17 cellular contexts compared by ENCODE assay signal in the genomic region with DNA sequence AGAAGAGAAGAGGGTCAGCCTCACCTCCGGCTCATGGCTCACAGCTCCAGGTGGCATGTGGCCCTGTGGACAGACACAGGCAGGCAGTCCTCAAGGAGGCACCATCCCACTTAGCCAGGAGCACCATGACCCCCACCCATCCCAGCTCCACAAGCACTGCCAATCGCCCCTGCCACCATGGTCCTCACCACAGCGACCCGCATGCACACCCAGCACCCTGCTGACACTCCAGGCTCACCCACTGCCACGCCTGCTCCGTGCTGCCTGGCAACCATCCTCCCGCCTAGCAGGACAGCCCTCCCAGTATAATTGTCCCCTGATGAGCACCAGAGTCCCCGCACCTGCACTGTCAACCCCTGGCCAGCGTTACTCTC. TPM values are rescaled to one million over a fixed set of nuclear protein-coding genes. Genes with fewer than 3 reads are reported as not detected.
DNase-seq lines count a peak whose midpoint lies in the region; ATAC-seq and TF ChIP-seq lines count a peak whose summit lies in the region.
"Had no signal": no experiment of that assay in that cellular context is flagged by ENCODE, and none has a peak within 500 bp of the region (broad histone marks: within the 10 kb centered on the region; RNA-seq: fewer than 3 reads in every experiment).

No MANE protein-coding gene starts in this region.

- H3K27me3 Mint-ChIP-seq in memory B cell: peaks cover 8% of the 10 kb centered on the region

- H3K9me3 ChIP-seq in HEK293 (ENCODE audit: control insufficient read depth, insufficient read depth, low read depth, low read length): no peaks in the 10 kb centered on the region
- peaks cover 6% of the 10 kb centered on the region for H3K9me3 ChIP-seq in osteoblast (ENCODE audit: low read depth, low read length)

- H3K27ac Mint-ChIP-seq in memory B cell: peak overlapping the region; percentile 30
- H3K27ac Mint-ChIP-seq: CD4-positive, alpha-beta T cell had no signal

- no peak overlapping the region for H3K4me3 Mint-ChIP-seq in memory B cell
- H3K4me3 Mint-ChIP-seq: CD4-positive, alpha-beta T cell; H9 had no signal

- no peaks in the 10 kb centered on the region for H3K27me3 ChIP-seq in osteoblast (ENCODE audit: insufficient read depth, low read length)
- H3K27me3 ChIP-seq: Peyer's patch had no signal

- CTCF ChIA-PET in HEK293 (lab: Yijun Ruan, JAX): interaction anchor here (1.0 to 1.3 kb wide), 2 partner anchors 63 to 184 kb away, joined by 3 read pairs; no protein-coding TSS in a partner anchor

- H4K20me1 ChIP-seq in osteoblast (ENCODE audit: insufficient read depth, low read length): no peaks in the 10 kb centered on the region

- DNase-seq in NCI-H748 (lab: John Stamatoyannopoulos, UW; ENCODE audit: unreplicated experiment) (peak; percentile 17), NCI-H748 treated with DMSO at 0.1 percent for 48 hours (lab: John Stamatoyannopoulos, UW) (no peak), memory B cell (ENCODE audit: low spot score in 2 of 2) (no peak), osteoblast (ENCODE audit: insufficient read length, low spot score, missing footprints) (peak; percentile 70), amniotic stem cell (lab: John Stamatoyannopoulos, UW) (no peak), amygdala (lab: John Stamatoyannopoulos, UW) (no peak)
- DNase-seq: CD4-positive, alpha-beta T cell; H9; NCI-H1436 treated with DMSO at 0.1 percent for 48 hours; NCI-H2081; NCI-H524; NK-92 treated with Interleukin-12 subunit alpha and Interleukin-12 subunit beta, amount 100 ng/mL, for 24 hours; Peyer's patch; Right ventricle myocardium superior had no signal

- H3K9me3 Mint-ChIP-seq in memory B cell: no peaks in the 10 kb centered on the region
- H3K9me3 Mint-ChIP-seq: CD4-positive, alpha-beta T cell had no signal

- no peaks in the 10 kb centered on the region for H3K4me1 ChIP-seq in HEK293 (ENCODE audit: control insufficient read depth, insufficient read depth, low read length)
- no peaks in the 10 kb centered on the region for H3K4me1 ChIP-seq in osteoblast (ENCODE audit: insufficient read depth, low read length)
- H3K4me1 ChIP-seq: Peyer's patch had no signal

- H2AFZ ChIP-seq in osteoblast (ENCODE audit: low read length): no peak overlapping the region

- H3K27ac ChIP-seq in HEK293 (ENCODE audit: extremely low read depth, low read depth, low read length) (no peak overlapping the region), osteoblast (ENCODE audit: low read depth, low read length) (no peak overlapping the region)
- H3K27ac ChIP-seq: HL-60, KMS-11, Peyer's patch had no signal

- H3K36me3 ChIP-seq in HEK293 (ENCODE audit: control insufficient read depth in 2 of 2, insufficient read depth in 1 of 2, low read length in 2 of 2): no peaks in the 10 kb centered on the region
- no peaks in the 10 kb centered on the region for H3K36me3 ChIP-seq in osteoblast (ENCODE audit: insufficient read depth, low read length)
- H3K36me3 ChIP-seq: Peyer's patch had no signal

- TF ChIP-seq CTCF in HEK293 (tag by site-specific recombination; IDR thresholded peaks at IDR 0.05) (no peak), osteoblast (IDR thresholded peaks at IDR 0.05; ENCODE audit: extremely low read depth, low read depth, low read length) (no peak)

- no peak overlapping the region for H3K4me3 ChIP-seq in HEK293 (ENCODE audit: low read depth, low read length)
- H3K4me3 ChIP-seq in osteoblast (ENCODE audit: insufficient read depth, low read length): no peak overlapping the region
- H3K4me3 ChIP-seq: Peyer's patch had no signal

- POLR2A ChIA-PET in HEK293 (lab: Yijun Ruan, JAX): interaction anchor here (1.2 kb wide), 1 partner anchor 9 kb away, joined by 3 read pairs; no protein-coding TSS in a partner anchor

- ATAC-seq in memory B cell (ENCODE audit: low read depth): no peak

- no peaks in the 10 kb centered on the region for H3K36me3 Mint-ChIP-seq in memory B cell

- H3K4me2 ChIP-seq in osteoblast (ENCODE audit: insufficient read depth, low read length): no peak overlapping the region
- H3K4me2 ChIP-seq: KMS-11 had no signal

- peaks cover 3% of the 10 kb centered on the region for H3K4me1 Mint-ChIP-seq in memory B cell

- no peaks in the 10 kb centered on the region for H3K79me2 ChIP-seq in osteoblast (ENCODE audit: insufficient read depth, low read length)

TF ChIP-seq in HEK293, 187 proteins besides CTCF, POLR2A, EP300 and RAD21:
- TF ChIP-seq ZIC2 (tag by site-specific recombination; IDR thresholded peaks at IDR 0.05) (peak; percentile 68), ZNF146 (tag by site-specific recombination; IDR thresholded peaks at IDR 0.05) (no peak)

RNA-seq across cellular contexts. Expression of a gene that starts 50.9 kb away (rescaled TPM):
- total RNA-seq in osteoblast: 3.2 and 5.8 TPM in 2 replicates
- total RNA-seq: CD4-positive, alpha-beta T cell had no signal

Comparison
In these comparisons a context has a peak if more than half of its experiments do, and no peak if none do; other contexts are left out.
1. DNase-seq: peak in NCI-H748 (single experiment) and osteoblast (single experiment); none in NCI-H748 treated with DMSO at 0.1 percent for 48 hours (single experiment), memory B cell (0 of 2), amniotic stem cell (single experiment) and amygdala (0 of 56).